ENCODE assay signal across 24 cellular contexts in the genomic region with DNA sequence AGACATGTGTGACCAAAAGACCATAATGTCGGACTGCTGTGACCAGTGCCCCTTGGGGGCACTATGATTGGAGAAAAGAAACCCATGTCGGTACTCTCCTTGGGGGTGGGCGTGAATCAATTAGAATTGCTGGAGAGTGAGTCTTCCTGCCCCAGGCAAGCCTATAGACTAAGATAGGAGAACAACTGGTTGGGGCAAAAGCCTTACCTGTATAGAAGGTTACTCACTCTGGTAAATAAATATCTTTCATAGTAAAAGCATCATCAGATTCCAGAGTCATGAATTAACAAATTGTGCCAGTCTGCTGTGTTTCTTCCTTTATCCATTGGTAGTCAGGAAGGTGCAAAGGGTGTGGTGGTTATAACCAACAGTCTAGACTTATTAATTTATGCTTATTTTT. TPM values are rescaled to one million over a fixed set of nuclear protein-coding genes. Genes with fewer than 3 reads are reported as not detected.
DNase-seq lines count a peak whose midpoint lies in the region; ATAC-seq, FAIRE-seq and TF ChIP-seq lines count a peak whose summit lies in the region.
"Had no signal": no experiment of that assay in that cellular context is flagged by ENCODE, and none has a peak within 500 bp of the region (broad histone marks: within the 10 kb centered on the region; RNA-seq: fewer than 3 reads in every experiment).

No MANE protein-coding gene starts in this region.

- no peaks in the 10 kb centered on the region for H3K9me2 ChIP-seq in PC-3 (replicated peaks; ENCODE audit: low read length)

- BruUV-seq in PC-3 (replicated peaks; lab: Mats Ljungman, UMichigan): no TSS peak

- H3K27ac ChIP-seq in PC-3 (ENCODE audit: low read length) (peak overlapping the region; percentile 86), suprapubic skin (no peak overlapping the region)
- H3K27ac ChIP-seq: SJSA1 had no signal

- H3K36me3 ChIP-seq in PC-3 (ENCODE audit: low read depth, low read length) (no peaks in the 10 kb centered on the region), bronchial epithelial cell (ENCODE audit: control insufficient read depth, insufficient read depth, low read length) (no peaks in the 10 kb centered on the region), suprapubic skin (no peaks in the 10 kb centered on the region)
- H3K36me3 ChIP-seq: BE2C, SJSA1 had no signal

- peaks cover 15 to 23% of the 10 kb centered on the region in 2 donors for H3K27me3 Mint-ChIP-seq in stimulated activated naive B cell treated with anti-CD40 and anti-IgM and Interleukin-4, amounts not matched to agents 10 μg/mL and 1 μg/mL and 100 μg/mL, for 72 hours
- H3K27me3 Mint-ChIP-seq: CD4-positive, alpha-beta memory T cell had no signal

- H3K4me2 ChIP-seq in PC-3 (ENCODE audit: low read length): peak overlapping the region; percentile 59

- H3K4me3 ChIP-seq in PC-3 (ENCODE audit: low read length) (peak overlapping the region; percentile 17; the same call in 1 of the 2 replicates), bronchial epithelial cell (ENCODE audit: low read depth, low read length) (no peak overlapping the region), suprapubic skin (no peak overlapping the region)
- H3K4me3 ChIP-seq: GM12878, SJSA1 had no signal

- CTCF ChIA-PET in PC-3 (lab: Charles Lee): no interaction called here

- TF ChIP-seq CTCF in PC-3 (conservative IDR thresholded peaks at IDR 0.05; ENCODE audit: low read depth, low read length): no peak
- no peak for TF ChIP-seq CTCF in bronchial epithelial cell (IDR thresholded peaks at IDR 0.05; ENCODE audit: insufficient read depth, low read length, severe bottlenecking)
- TF ChIP-seq CTCF in suprapubic skin (IDR thresholded peaks at IDR 0.05): no peak

- POLR2A ChIA-PET in PC-3 (lab: Charles Lee; ENCODE audit: unreplicated experiment): no interaction called here

- peaks cover 42% of the 10 kb centered on the region for H3K4me1 ChIP-seq in PC-3 (ENCODE audit: insufficient read depth, low read length)
- peaks cover 27% of the 10 kb centered on the region for H3K4me1 ChIP-seq in suprapubic skin
- H3K4me1 ChIP-seq: BE2C had no signal

- no peaks in the 10 kb centered on the region for H3F3A ChIP-seq in PC-3 (ENCODE audit: low read length, unreplicated experiment)

- FAIRE-seq in bronchial epithelial cell (lab: Jason Lieb, UNC): no peak
- FAIRE-seq: GM12878, H54 had no signal

- H3K9me3 ChIP-seq in PC-3 (ENCODE audit: low read length) (no peaks in the 10 kb centered on the region), suprapubic skin (no peaks in the 10 kb centered on the region)
- H3K9me3 ChIP-seq: BE2C, Caco-2, SJSA1 had no signal

- H3K9me3 Mint-ChIP-seq in stimulated activated naive B cell treated with anti-CD40 and anti-IgM and Interleukin-4, amounts not matched to agents 10 μg/mL and 1 μg/mL and 100 μg/mL, for 72 hours: no peaks in the 10 kb centered on the region
- H3K9me3 Mint-ChIP-seq: CD4-positive, alpha-beta memory T cell had no signal

- peak; percentile 53 for ATAC-seq in PC-3
- no peak for ATAC-seq in stimulated activated naive B cell treated with anti-CD40 and anti-IgM and Interleukin-4, amounts not matched to agents 10 μg/mL and 1 μg/mL and 100 μg/mL, for 72 hours (replicated peaks)
- ATAC-seq in GM19035 (IDR thresholded peaks at IDR 0.05; ENCODE audit: unreplicated experiment): no peak
- ATAC-seq: GM12878, Panc1 had no signal

- TF ChIP-seq POLR2A in suprapubic skin (IDR thresholded peaks at IDR 0.05): no peak

- intact Hi-C loops in PC-3 (cut with micrococcal nuclease): loop anchor here (10.0 kb wide), 1 partner anchor 332 kb away; the partner anchor contains the start of gene CD58

- WGBS in suprapubic skin: 61% methylated on average over 3 of the region's 3 CpGs

- H2AFZ ChIP-seq in PC-3 (ENCODE audit: low read length): peak overlapping the region; percentile 10; the same call in 1 of the 2 replicates

- H3K79me2 ChIP-seq in PC-3 (ENCODE audit: low read length): peaks cover 15% of the 10 kb centered on the region

- H3K27ac Mint-ChIP-seq in stimulated activated naive B cell treated with anti-CD40 and anti-IgM and Interleukin-4, amounts not matched to agents 10 μg/mL and 1 μg/mL and 100 μg/mL, for 72 hours: no peak overlapping the region
- H3K27ac Mint-ChIP-seq: CD4-positive, alpha-beta memory T cell had no signal

- H3K27me3 ChIP-seq in PC-3 (ENCODE audit: low read length) (no peaks in the 10 kb centered on the region), bronchial epithelial cell (ENCODE audit: control insufficient read depth, insufficient read depth, low read length) (no peaks in the 10 kb centered on the region), suprapubic skin (no peaks in the 10 kb centered on the region)
- H3K27me3 ChIP-seq: BE2C had no signal

- H3K4me1 Mint-ChIP-seq in stimulated activated naive B cell treated with anti-CD40 and anti-IgM and Interleukin-4, amounts not matched to agents 10 μg/mL and 1 μg/mL and 100 μg/mL, for 72 hours: peaks cover 3 to 6% of the 10 kb centered on the region in 2 donors

- no peaks in the 10 kb centered on the region for H3K36me3 Mint-ChIP-seq in stimulated activated naive B cell treated with anti-CD40 and anti-IgM and Interleukin-4, amounts not matched to agents 10 μg/mL and 1 μg/mL and 100 μg/mL, for 72 hours
- H3K36me3 Mint-ChIP-seq: CD4-positive, alpha-beta memory T cell had no signal

- DNase-seq in PC-3: peak; percentile 93
- DNase-seq in bronchial epithelial cell (ENCODE audit: low read depth): peak; percentile 99
- DNase-seq in kidney tubule cell (ENCODE audit: low spot score): peak; percentile 62
- DNase-seq in suprapubic skin (ENCODE audit: low spot score in 2 of 2): peak; percentile 26 to 37
- DNase-seq in stimulated activated naive B cell treated with anti-CD40 and anti-IgM and Interleukin-4, amounts not matched to agents 10 μg/mL and 1 μg/mL and 100 μg/mL, for 72 hours: no peak
- DNase-seq in NCI-H1694 (lab: John Stamatoyannopoulos, UW): no peak
- DNase-seq: BE2C; Caco-2; CD4-positive, alpha-beta memory T cell; DMS 273 treated with DMSO at 0.1 percent for 48 hours; DMS79 treated with DMSO at 0.1 percent for 48 hours; IMR-90; Karpas-422; NCI-H1048; NCI-H1417 treated with DMSO at 0.1 percent for 48 hours; NCI-H1930; NCI-H2227 treated with DMSO at 0.1 percent for 48 hours; NCI-H510A treated with DMSO at 0.1 percent for 48 hours; NCI-H748 treated with DMSO at 0.1 percent for 48 hours had no signal

- no peak for TF ChIP-seq EP300 in suprapubic skin (IDR thresholded peaks at IDR 0.05)

- no peak overlapping the region for H3K4me3 Mint-ChIP-seq in stimulated activated naive B cell treated with anti-CD40 and anti-IgM and Interleukin-4, amounts not matched to agents 10 μg/mL and 1 μg/mL and 100 μg/mL, for 72 hours

- H3K9ac ChIP-seq in PC-3 (ENCODE audit: low read length): peak overlapping the region; percentile 29; the same call in 1 of the 2 replicates

- no peaks in the 10 kb centered on the region for H4K20me1 ChIP-seq in PC-3 (ENCODE audit: low read length)

RNA-seq across cellular contexts. Expression of gene PTGFRN, which starts 2.9 kb away (rescaled TPM):
- 57.4 and 77.8 TPM in 2 replicates for total RNA-seq in PC-3 (2014; rRNA removed)
- 89.2 and 117 TPM in 2 replicates for total RNA-seq in bronchial epithelial cell
- 10 to 100 TPM; 64.5 to 92.0 (median 83.9) TPM for total RNA-seq in suprapubic skin

Comparison
In these comparisons a context has a peak if more than half of its experiments do, and no peak if none do; other contexts are left out.
1. DNase-seq: peak in PC-3 (single experiment), bronchial epithelial cell (single experiment), kidney tubule cell (single experiment) and suprapubic skin (2 of 2); none in stimulated activated naive B cell treated with anti-CD40 and anti-IgM and Interleukin-4, amounts not matched to agents 10 μg/mL and 1 μg/mL and 100 μg/mL, for 72 hours (single experiment) and NCI-H1694 (single experiment).